In the genomic region with DNA sequence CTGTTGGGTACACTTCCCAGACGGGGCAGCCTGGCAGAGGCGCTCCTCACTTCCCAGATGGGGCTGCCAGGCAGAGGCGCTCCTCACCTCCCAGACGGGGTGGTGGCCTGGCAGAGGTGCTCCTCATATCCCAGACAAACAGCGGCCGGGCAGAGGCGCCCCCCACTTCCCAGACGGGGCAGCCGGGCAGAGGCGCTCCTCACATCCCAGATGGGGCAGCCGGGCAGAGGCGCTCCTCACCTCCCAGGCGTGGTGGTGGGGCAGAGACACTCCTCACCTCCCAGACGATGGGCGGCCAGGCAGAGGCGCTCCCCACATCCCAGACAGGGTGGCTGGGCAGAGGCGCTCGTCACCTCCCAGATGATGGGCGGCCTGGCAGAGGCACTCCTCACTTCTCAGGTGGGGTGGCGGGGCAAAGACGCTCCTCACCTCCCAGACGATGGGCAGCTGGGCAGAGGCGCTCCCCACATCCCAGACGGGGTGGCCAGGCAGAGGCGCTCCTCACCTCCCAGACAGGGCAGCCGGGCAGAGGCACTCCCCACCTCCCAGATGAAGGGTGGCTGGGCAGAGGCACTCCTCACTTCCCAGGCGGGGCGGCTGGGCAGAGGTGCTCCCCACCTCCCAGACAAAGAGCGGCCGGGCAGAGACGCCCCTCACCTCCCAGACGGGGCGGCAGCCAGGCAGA, we compare ENCODE assay signal across 3 cellular contexts. TPM values are rescaled to one million over a fixed set of nuclear protein-coding genes. Genes with fewer than 3 reads are reported as not detected.
"Had no signal": no experiment of that assay in that cellular context is flagged by ENCODE, and none has a peak within 500 bp of the region (broad histone marks: within the 10 kb centered on the region; RNA-seq: fewer than 3 reads in every experiment).

No MANE protein-coding gene starts in this region.

RNA-seq across cellular contexts. Expression of a gene that starts 19.7 kb away (rescaled TPM):
- total RNA-seq: LHCN-M2, M059J, MCF 10A had no signal
